25 cellular contexts compared by ENCODE assay signal in the genomic region with DNA sequence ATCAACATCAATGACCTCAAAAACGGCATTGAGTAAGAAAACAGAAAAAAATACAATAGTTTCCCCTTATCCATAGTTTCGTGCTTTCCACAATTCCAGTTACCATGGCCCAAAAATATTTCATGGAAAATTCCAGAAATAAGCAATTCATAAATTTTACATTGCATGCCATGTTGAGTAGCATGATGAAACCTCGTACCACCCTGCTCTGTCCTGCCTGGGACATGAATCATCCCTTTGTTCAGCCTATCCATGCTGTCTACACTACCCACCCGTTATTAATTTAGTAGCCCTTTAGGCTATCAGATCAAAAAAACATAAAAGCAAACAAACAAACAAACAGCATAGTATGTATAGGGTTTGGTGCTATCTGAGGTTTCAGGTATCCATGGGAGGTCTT. TPM values are rescaled to one million over a fixed set of nuclear protein-coding genes. Genes with fewer than 3 reads are reported as not detected.
DNase-seq lines count a peak whose midpoint lies in the region; TF ChIP-seq lines count a peak whose summit lies in the region.
"Had no signal": no experiment of that assay in that cellular context is flagged by ENCODE, and none has a peak within 500 bp of the region (broad histone marks: within the 10 kb centered on the region; RNA-seq: fewer than 3 reads in every experiment).

No MANE protein-coding gene starts in this region.

- POLR2A ChIA-PET in HEK293 (lab: Yijun Ruan, JAX) = no interaction called here

- no peak for TF ChIP-seq CTCF in HEK293 (tag by site-specific recombination; IDR thresholded peaks at IDR 0.05)
- TF ChIP-seq CTCF in mammary epithelial cell (conservative IDR thresholded peaks at IDR 0.05 in 1 of 2, IDR thresholded peaks at IDR 0.05 in 1 of 2; ENCODE audit: extremely low read depth in 1 of 2, insufficient read depth in 1 of 2, low read depth in 1 of 2, low read length in 2 of 2) = no peak

- no peak overlapping the region for H3K4me2 ChIP-seq in mammary epithelial cell (ENCODE audit: insufficient read depth, low read depth, low read length)
- H3K4me2 ChIP-seq: A549, GM23338, SK-N-SH had no signal

- no peak overlapping the region for H3K27ac ChIP-seq in HEK293 (ENCODE audit: extremely low read depth, low read depth, low read length)
- H3K27ac ChIP-seq in mammary epithelial cell (ENCODE audit: insufficient read depth, low read depth, low read length) = no peak overlapping the region
- H3K27ac ChIP-seq: A549 had no signal

- no TSS peak for BruUV-seq in mammary epithelial cell (replicated peaks; lab: Mats Ljungman, UMichigan)

- H3K36me3 ChIP-seq in HEK293 (ENCODE audit: control insufficient read depth in 2 of 2, insufficient read depth in 1 of 2, low read length in 2 of 2) = no peaks in the 10 kb centered on the region
- no peaks in the 10 kb centered on the region for H3K36me3 ChIP-seq in mammary epithelial cell (ENCODE audit: insufficient read depth, low read length)
- H3K36me3 ChIP-seq: BE2C had no signal

- no peaks in the 10 kb centered on the region for H3K27me3 ChIP-seq in mammary epithelial cell (ENCODE audit: insufficient read depth, low read length)
- H3K27me3 ChIP-seq: BE2C had no signal

- no peak overlapping the region for H2AFZ ChIP-seq in mammary epithelial cell (ENCODE audit: low read depth, low read length)
- H2AFZ ChIP-seq: GM23338 had no signal

- WGBS in mammary epithelial cell (ENCODE audit: low coverage, missing lambda C conversion rate) = 44% methylated on average over 4 of the region's 4 CpGs

- H4K20me1 ChIP-seq in mammary epithelial cell (ENCODE audit: insufficient read depth, low read length) = no peaks in the 10 kb centered on the region

- CTCF ChIA-PET in HEK293 (lab: Yijun Ruan, JAX) = interaction anchor here (0.9 kb wide), 1 partner anchor 44 kb away, joined by 3 read pairs; no protein-coding TSS in a partner anchor
- CTCF ChIA-PET in mammary epithelial cell (lab: Charles Lee; ENCODE audit: low non-redundant PET) = no interaction called here

- intact Hi-C loops in mammary epithelial cell (cut with micrococcal nuclease) = no loop called here

- in situ Hi-C loops in mammary epithelial cell (cut with MboI; ENCODE audit: low sequenced_read_pairs in 2 of 2) = no loop called here

- dilution Hi-C loops in mammary epithelial cell (cut with HindIII; ENCODE audit: low sequenced_read_pairs) = no loop called here

- H3K9ac ChIP-seq in mammary epithelial cell (ENCODE audit: insufficient read depth, low read length) = no peak overlapping the region
- H3K9ac ChIP-seq: SK-N-SH had no signal

- no peak overlapping the region for H3K4me3 ChIP-seq in HEK293 (ENCODE audit: low read depth, low read length)
- H3K4me3 ChIP-seq in mammary epithelial cell (replicated peaks in 1 of 3; ENCODE audit: insufficient read depth in 1 of 3, low read depth in 2 of 3, low read length in 3 of 3) = no peak overlapping the region
- H3K4me3 ChIP-seq: A549, GM23338 had no signal

- H3K79me2 ChIP-seq in mammary epithelial cell (ENCODE audit: insufficient read depth, low read length) = no peaks in the 10 kb centered on the region

- DNase-seq in EH (ENCODE audit: low read depth) = peak; percentile 63
- DNase-seq in mammary epithelial cell = peak; percentile 24
- DNase-seq in foreskin melanocyte = peak; percentile 61
- no peak for DNase-seq in anterior cingulate cortex (lab: John Stamatoyannopoulos, UW)
- DNase-seq in NCI-H1048 (lab: John Stamatoyannopoulos, UW) = no peak
- no peak for DNase-seq in activated naive CD4-positive, alpha-beta T cell treated with anti-CD3 and anti-CD28 coated beads, Interleukin-2, amount 50 U/mL, for 16 hours
- DNase-seq: BE2C; CD8-positive, alpha-beta memory T cell; DMS 273 treated with DMSO at 0.1 percent for 48 hours; DMS79; H9; KBM-7; MM.1S; NCI-H1417 treated with DMSO at 0.1 percent for 48 hours; NCI-H1694 treated with DMSO at 0.1 percent for 48 hours; NCI-H2081; NCI-H226; NCI-H510A; NCI-H69; SIG-M5; SK-N-SH; SW 1271 had no signal

- H3K4me1 ChIP-seq in HEK293 (ENCODE audit: control insufficient read depth, insufficient read depth, low read length) = no peaks in the 10 kb centered on the region
- no peaks in the 10 kb centered on the region for H3K4me1 ChIP-seq in mammary epithelial cell (ENCODE audit: insufficient read depth, low read length)
- H3K4me1 ChIP-seq: A549, BE2C had no signal

- H3K9me3 ChIP-seq in HEK293 (ENCODE audit: control insufficient read depth, insufficient read depth, low read depth, low read length) = no peaks in the 10 kb centered on the region
- H3K9me3 ChIP-seq in mammary epithelial cell (replicated peaks; ENCODE audit: insufficient read depth, low read length) = no peaks in the 10 kb centered on the region
- H3K9me3 ChIP-seq: A549, SK-N-SH had no signal

TF ChIP-seq in HEK293, 187 proteins besides CTCF, POLR2A, EP300 and RAD21:
- TF ChIP-seq, protein P1, sequence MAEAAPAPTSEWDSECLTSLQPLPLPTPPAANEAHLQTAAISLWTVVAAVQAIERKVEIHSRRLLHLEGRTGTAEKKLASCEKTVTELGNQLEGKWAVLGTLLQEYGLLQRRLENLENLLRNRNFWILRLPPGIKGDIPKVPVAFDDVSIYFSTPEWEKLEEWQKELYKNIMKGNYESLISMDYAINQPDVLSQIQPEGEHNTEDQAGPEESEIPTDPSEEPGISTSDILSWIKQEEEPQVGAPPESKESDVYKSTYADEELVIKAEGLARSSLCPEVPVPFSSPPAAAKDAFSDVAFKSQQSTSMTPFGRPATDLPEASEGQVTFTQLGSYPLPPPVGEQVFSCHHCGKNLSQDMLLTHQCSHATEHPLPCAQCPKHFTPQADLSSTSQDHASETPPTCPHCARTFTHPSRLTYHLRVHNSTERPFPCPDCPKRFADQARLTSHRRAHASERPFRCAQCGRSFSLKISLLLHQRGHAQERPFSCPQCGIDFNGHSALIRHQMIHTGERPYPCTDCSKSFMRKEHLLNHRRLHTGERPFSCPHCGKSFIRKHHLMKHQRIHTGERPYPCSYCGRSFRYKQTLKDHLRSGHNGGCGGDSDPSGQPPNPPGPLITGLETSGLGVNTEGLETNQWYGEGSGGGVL (tag by site-specific recombination; IDR thresholded peaks at IDR 0.05) = no peak
- TF ChIP-seq HOXC10 (CRISPR knock-in tag; IDR thresholded peaks at IDR 0.05) (no peak), ZNF785 (tag by site-specific recombination; IDR thresholded peaks at IDR 0.05) (no peak), ZNF169 (tag by site-specific recombination; IDR thresholded peaks at IDR 0.05) (no peak), ZNF202 (tag by site-specific recombination; IDR thresholded peaks at IDR 0.05; ENCODE audit: borderline replicate concordance) (no peak), KLF8 (tag by site-specific recombination; IDR thresholded peaks at IDR 0.05) (no peak), ZNF214 (tag by site-specific recombination; IDR thresholded peaks at IDR 0.05; ENCODE audit: borderline replicate concordance) (peak; percentile 62; the same call in 1 of the 2 replicates)

RNA-seq across cellular contexts. Expression of a gene that starts 51.1 kb away (rescaled TPM):
- 10 to 100 TPM; 24.2 to 41.3 TPM for total RNA-seq in mammary epithelial cell
- polyA plus RNA-seq in mammary epithelial cell = 11.6 TPM
- 35.3 TPM for polyA minus RNA-seq in mammary epithelial cell

Comparison
In these comparisons a context has a peak if more than half of its experiments do, and no peak if none do; other contexts are left out.
1. DNase-seq: peak in EH (single experiment), mammary epithelial cell (single experiment) and foreskin melanocyte (single experiment); none in anterior cingulate cortex (0 of 58), NCI-H1048 (single experiment) and activated naive CD4-positive, alpha-beta T cell treated with anti-CD3 and anti-CD28 coated beads, Interleukin-2, amount 50 U/mL, for 16 hours (single experiment).